In the genomic region with DNA sequence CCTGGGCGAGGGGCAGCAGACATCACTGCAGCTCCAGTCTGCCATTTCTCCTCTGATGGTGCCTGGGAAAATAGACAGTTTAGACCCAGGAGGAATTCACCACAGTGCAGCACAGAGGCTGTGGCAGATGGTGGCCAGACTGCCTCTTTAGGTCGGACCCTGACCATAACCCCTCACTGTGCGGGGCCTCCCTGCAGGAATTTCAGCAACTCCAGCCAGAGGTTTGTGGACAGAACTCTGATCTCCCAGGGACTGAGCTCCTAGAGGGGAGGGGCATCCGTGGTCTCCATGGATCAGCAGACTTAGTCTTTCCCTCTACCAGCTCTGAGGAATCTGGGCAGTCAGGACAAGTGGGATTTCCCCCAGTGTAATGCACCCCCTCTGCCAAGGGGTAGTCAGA, we compare ENCODE assay signal across 26 cellular contexts.
"Had no signal": no experiment of that assay in that cellular context is flagged by ENCODE, and none has a peak within 500 bp of the region (broad histone marks: within the 10 kb centered on the region; RNA-seq: fewer than 3 reads in every experiment).

No MANE protein-coding gene starts in this region.

- DNase-seq: activated CD4-positive, alpha-beta T cell treated with anti-CD3 and anti-CD28 coated beads for 48 hours; activated CD4-positive, alpha-beta T cell treated with anti-CD3 and anti-CD28 coated beads, Interleukin-2, amount 50 U/mL, for 48 hours; activated CD8-positive, alpha-beta memory T cell treated with anti-CD3 and anti-CD28 coated beads for 24 hours; activated effector memory CD4-positive, alpha-beta T cell treated with anti-CD3 and anti-CD28 coated beads, Interleukin-2, amount 50 U/mL, for 16 hours; activated naive CD4-positive, alpha-beta T cell treated with anti-CD3 and anti-CD28 coated beads for 36 hours; activated naive CD8-positive, alpha-beta T cell treated with anti-CD3 and anti-CD28 coated beads, Interleukin-2, amount 10 ng/mL, durations not matched to agents 7 days and 5 days; activated T-cell treated with anti-CD3 and anti-CD28 coated beads, Interleukin-2, amount 50 U/mL, for 1 hour; central memory CD4-positive, alpha-beta T cell; foreskin keratinocyte; natural killer cell; posterior cingulate gyrus; small intestine; stimulated activated CD4-positive, alpha-beta T cell treated with anti-CD3 and anti-CD28 coated beads, Interleukin-4, amount 100 ng/mL, for 24 hours; trophoblast cell; uterus had no signal

- FAIRE-seq: astrocyte, islet of Langerhans, small intestine had no signal

- H3K27me3 Mint-ChIP-seq: activated naive CD8-positive, alpha-beta T cell treated with anti-CD3 and anti-CD28 coated beads, Interleukin-2, amount 10 ng/mL, durations not matched to agents 7 days and 5 days; memory B cell; stimulated activated naive CD8-positive, alpha-beta T cell treated with anti-CD3 and anti-CD28 coated beads, Interleukin-15, Interleukin-2, amounts not matched to agents 100 ng/mL and 50 ng/mL, for 24 hours had no signal

- H3K4me3 ChIP-seq: breast epithelium, esophagus muscularis mucosa, thoracic aorta, uterus had no signal

- H3K27ac Mint-ChIP-seq: activated naive CD4-positive, alpha-beta T cell treated with anti-CD3 and anti-CD28 coated beads for 36 hours; activated naive CD8-positive, alpha-beta T cell treated with anti-CD3 and anti-CD28 coated beads, Interleukin-2, amount 10 ng/mL, durations not matched to agents 7 days and 5 days; activated T-helper 1 cell treated with anti-CD3 and anti-CD28 coated beads, Interleukin-12 subunit alpha, Interleukin-12 subunit beta, Interleukin-2, Interleukin-4 antibody, amounts not matched to agents 30 ng/mL and 10 ng/mL and 1 ng/mL, durations not matched to agents 14 hours and 24 hours and 36 hours; memory B cell; natural killer cell; stimulated activated effector memory CD8-positive, alpha-beta T cell treated with anti-CD3 and anti-CD28 coated beads, Interleukin-12 subunit alpha, Interleukin-12 subunit beta, amount 100 ng/mL, for 72 hours; stimulated activated naive CD8-positive, alpha-beta T cell treated with anti-CD3 and anti-CD28 coated beads, Interleukin-15, Interleukin-2, amounts not matched to agents 100 ng/mL and 50 ng/mL, for 24 hours had no signal

- H3K36me3 ChIP-seq: breast epithelium, esophagus muscularis mucosa, thoracic aorta, uterus had no signal

- H3K4me1 ChIP-seq: breast epithelium, foreskin keratinocyte, uterus had no signal

- H3K9me3 ChIP-seq: breast epithelium, esophagus muscularis mucosa, thoracic aorta, uterus had no signal

- H3K36me3 Mint-ChIP-seq: natural killer cell had no signal

- H3K27me3 ChIP-seq: breast epithelium, esophagus muscularis mucosa, foreskin keratinocyte, uterus had no signal

- H3K4me3 Mint-ChIP-seq: activated naive CD4-positive, alpha-beta T cell treated with anti-CD3 and anti-CD28 coated beads for 36 hours; activated naive CD8-positive, alpha-beta T cell treated with anti-CD3 and anti-CD28 coated beads, Interleukin-2, amount 10 ng/mL, durations not matched to agents 7 days and 5 days; activated T-helper 1 cell treated with anti-CD3 and anti-CD28 coated beads, Interleukin-12 subunit alpha, Interleukin-12 subunit beta, Interleukin-2, Interleukin-4 antibody, amounts not matched to agents 30 ng/mL and 10 ng/mL and 1 ng/mL, durations not matched to agents 14 hours and 24 hours and 36 hours; memory B cell; natural killer cell; stimulated activated effector memory CD8-positive, alpha-beta T cell treated with anti-CD3 and anti-CD28 coated beads, Interleukin-12 subunit alpha, Interleukin-12 subunit beta, amount 100 ng/mL, for 72 hours; stimulated activated naive CD8-positive, alpha-beta T cell treated with anti-CD3 and anti-CD28 coated beads, Interleukin-15, Interleukin-2, amounts not matched to agents 100 ng/mL and 50 ng/mL, for 24 hours had no signal

- ATAC-seq: activated CD4-positive, CD25-positive, alpha-beta regulatory T cell treated with anti-CD3 and anti-CD28 coated beads, Interleukin-2, amount 50 U/mL, for 24 hours; foreskin keratinocyte; natural killer cell; sciatic nerve; stimulated activated effector memory CD8-positive, alpha-beta T cell treated with anti-CD3 and anti-CD28 coated beads, Interleukin-12 subunit alpha, Interleukin-12 subunit beta, amount 100 ng/mL, for 72 hours had no signal

- H3K27ac ChIP-seq: breast epithelium, esophagus muscularis mucosa, foreskin keratinocyte, thoracic aorta, uterus had no signal

- H3K4me1 Mint-ChIP-seq: activated naive CD8-positive, alpha-beta T cell treated with anti-CD3 and anti-CD28 coated beads, Interleukin-2, amount 10 ng/mL, durations not matched to agents 7 days and 5 days; natural killer cell had no signal
